14 cellular contexts compared by ENCODE assay signal in genomic region chr16:57518922-57519321, GRCh38. TPM values are rescaled to one million over a fixed set of nuclear protein-coding genes. Genes with fewer than 3 reads are reported as not detected.
DNase-seq lines count a peak whose midpoint lies in the region; ATAC-seq, FAIRE-seq and TF ChIP-seq lines count a peak whose summit lies in the region.
"Had no signal": no experiment of that assay in that cellular context is flagged by ENCODE, and none has a peak within 500 bp of the region (broad histone marks: within the 10 kb centered on the region; RNA-seq: fewer than 3 reads in every experiment).

No MANE protein-coding gene starts in this region.

- H3K4me3 ChIP-seq in Loucy (ENCODE audit: low read length, poor library complexity, severe bottlenecking), result no peak overlapping the region
- H3K4me3 ChIP-seq in small intestine (ENCODE audit: low read depth in 1 of 2, low read length in 2 of 2), result no peak overlapping the region
- H3K4me3 ChIP-seq: Peyer's patch had no signal

- ATAC-seq in GM21825 (IDR thresholded peaks at IDR 0.05; ENCODE audit: unreplicated experiment), result no peak

- H3K9me2 ChIP-seq in Loucy (replicated peaks; ENCODE audit: low read depth, low read length), result no peaks in the 10 kb centered on the region

- no peak for TF ChIP-seq CTCF in Loucy (conservative IDR thresholded peaks at IDR 0.05; ENCODE audit: low read length)
- no peak for TF ChIP-seq CTCF in endothelial cell (IDR thresholded peaks at IDR 0.05; ENCODE audit: unreplicated experiment)

- peak overlapping the region; percentile 44 for H3K9ac ChIP-seq in Loucy (ENCODE audit: low read depth, low read length, poor library complexity, severe bottlenecking)

- H3K9me3 Mint-ChIP-seq in endothelial cell (ENCODE audit: unreplicated experiment), result no peaks in the 10 kb centered on the region

- peaks cover 36% of the 10 kb centered on the region for H3K4me1 Mint-ChIP-seq in endothelial cell (ENCODE audit: unreplicated experiment)
- H3K4me1 Mint-ChIP-seq: H9 had no signal

- no peaks in the 10 kb centered on the region for H4K20me1 ChIP-seq in Loucy (ENCODE audit: insufficient read depth, low read length, poor library complexity, severe bottlenecking)

- WGBS in small intestine, 3 donors, result 23 to 58% (median 44%) methylated on average over 6 of the region's 6 CpGs

- H3K9me3 ChIP-seq in Loucy (ENCODE audit: insufficient read depth, low read depth, low read length) (no peaks in the 10 kb centered on the region), small intestine (ENCODE audit: control insufficient read depth, low read depth) (no peaks in the 10 kb centered on the region)
- H3K9me3 ChIP-seq: Peyer's patch had no signal

- H3K4me2 ChIP-seq in Loucy (ENCODE audit: low read depth, low read length, poor library complexity, severe bottlenecking), result no peak overlapping the region

- peaks cover 4% of the 10 kb centered on the region for H3K4me1 ChIP-seq in Loucy (ENCODE audit: insufficient read depth, low read length, poor library complexity, severe bottlenecking)
- no peaks in the 10 kb centered on the region for H3K4me1 ChIP-seq in small intestine (ENCODE audit: control insufficient read depth in 2 of 2, insufficient read depth in 1 of 2, low read depth in 1 of 2, low read length in 1 of 2)
- H3K4me1 ChIP-seq: Peyer's patch had no signal

- H3K27ac Mint-ChIP-seq in endothelial cell (ENCODE audit: unreplicated experiment), result peak overlapping the region; percentile 15

- no peak overlapping the region for H2AFZ ChIP-seq in Loucy (ENCODE audit: low read length)

- H3K27me3 Mint-ChIP-seq in endothelial cell (ENCODE audit: unreplicated experiment), result peaks cover 13% of the 10 kb centered on the region

- H3K4me3 Mint-ChIP-seq in endothelial cell (ENCODE audit: unreplicated experiment), result peak overlapping the region; percentile 17

- H3K79me2 ChIP-seq in Loucy (ENCODE audit: insufficient read depth, low read length), result no peaks in the 10 kb centered on the region

- no peaks in the 10 kb centered on the region for H3K27me3 ChIP-seq in Loucy (ENCODE audit: insufficient read depth, low read length, poor library complexity, severe bottlenecking)
- no peaks in the 10 kb centered on the region for H3K27me3 ChIP-seq in small intestine (ENCODE audit: control insufficient read depth in 2 of 2, insufficient read depth in 2 of 2, low read length in 2 of 2)
- H3K27me3 ChIP-seq: Peyer's patch had no signal

- no peak overlapping the region for H3K27ac ChIP-seq in small intestine (ENCODE audit: low read depth in 1 of 2, low read length in 1 of 2)
- H3K27ac ChIP-seq: C4-2B, Peyer's patch had no signal

- H3F3A ChIP-seq in Loucy (ENCODE audit: low read depth), result no peaks in the 10 kb centered on the region

- FAIRE-seq in small intestine (lab: Jason Lieb, UNC), result no peak

- peaks cover 24% of the 10 kb centered on the region for H3K36me3 Mint-ChIP-seq in endothelial cell (ENCODE audit: low read depth, unreplicated experiment)

- DNase-seq in endothelial cell (ENCODE audit: low spot score) (no peak), small intestine (peak; percentile 48), T-helper 9 cell (no peak)
- DNase-seq: DMS 273 treated with DMSO at 0.1 percent for 48 hours, DND-41, NCI-H1694, Peyer's patch, Right ventricle myocardium superior had no signal

- H3K36me3 ChIP-seq in Loucy (ENCODE audit: insufficient read depth, low read length) (peaks cover 34% of the 10 kb centered on the region; the same call in 1 of the 2 replicates), small intestine (ENCODE audit: control insufficient read depth in 2 of 2, insufficient read depth in 2 of 2, low read length in 2 of 2) (no peaks in the 10 kb centered on the region)

RNA-seq across cellular contexts. Expression of gene CCDC102A, which starts 17.4 kb away (rescaled TPM):
- total RNA-seq in endothelial cell (ENCODE audit: unreplicated experiment), result 14.6 TPM
- 1 to 10 TPM; 1.1 to 2.8 (median 1.6) TPM for polyA plus RNA-seq in small intestine

RNA-seq across cellular contexts. Expression of gene ADGRG5, which starts 23.5 kb away (rescaled TPM):
- 0.28 TPM for total RNA-seq in endothelial cell (ENCODE audit: unreplicated experiment)
- polyA plus RNA-seq in small intestine, result 1 to 10 TPM; 2.4 to 3.9 (median 3.4) TPM
- total RNA-seq: G401, NCI-H460 had no signal

RNA-seq across cellular contexts. Expression of gene DOK4, which starts 32.6 kb away (rescaled TPM):
- total RNA-seq in endothelial cell (ENCODE audit: unreplicated experiment), result 69.4 TPM
- polyA plus RNA-seq in small intestine, result 100 to 1,000 TPM in 2 of 3 donors, 10 to 100 TPM in 1; 53.0 to 135 (median 112) TPM

RNA-seq across cellular contexts. Expression of gene POLR2C, which starts 56.4 kb away (rescaled TPM):
- total RNA-seq in endothelial cell (ENCODE audit: unreplicated experiment), result 52.1 TPM
- 10 to 100 TPM; 51.7 to 65.5 (median 57.3) TPM for polyA plus RNA-seq in small intestine
